ENCODE assay signal across 14 cellular contexts in the genomic region with DNA sequence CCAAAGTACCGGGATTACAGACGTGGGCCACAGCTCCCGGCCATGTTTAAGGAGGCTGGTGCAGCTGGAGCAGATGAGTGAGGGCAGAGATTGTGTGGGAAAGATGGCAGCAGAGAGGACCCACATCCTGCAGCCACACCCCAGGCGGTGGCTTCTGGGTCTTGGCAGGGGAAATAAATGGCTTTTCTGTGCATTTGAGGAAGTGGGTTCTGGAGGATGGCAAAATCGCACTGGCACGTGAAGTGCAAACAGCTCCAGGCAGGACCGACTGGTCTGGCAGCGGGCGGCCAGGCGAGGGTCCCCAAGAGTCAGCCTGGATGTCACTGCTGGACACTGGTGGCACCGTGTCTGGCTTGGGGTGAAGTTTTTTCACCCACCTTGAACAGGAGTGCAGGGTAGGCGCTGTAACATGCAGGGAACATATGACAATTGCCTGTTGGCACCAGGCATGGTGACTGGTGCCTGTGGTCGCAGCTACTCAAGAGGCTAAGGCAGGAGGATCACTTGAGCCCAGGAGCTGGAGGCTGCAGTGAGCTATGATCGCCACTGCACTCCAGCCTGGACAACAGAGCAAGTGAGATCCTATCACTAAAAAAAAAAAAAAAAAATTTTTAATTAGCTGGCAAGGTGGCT. TPM values are rescaled to one million over a fixed set of nuclear protein-coding genes. Genes with fewer than 3 reads are reported as not detected.
DNase-seq lines count a peak whose midpoint lies in the region; ATAC-seq and TF ChIP-seq lines count a peak whose summit lies in the region.
"Had no signal": no experiment of that assay in that cellular context is flagged by ENCODE, and none has a peak within 500 bp of the region (broad histone marks: within the 10 kb centered on the region; RNA-seq: fewer than 3 reads in every experiment).

No MANE protein-coding gene starts in this region.

- no peaks in the 10 kb centered on the region for H3K36me3 ChIP-seq in brain microvascular endothelial cell (replicated peaks)
- H3K36me3 ChIP-seq: sigmoid colon had no signal

- peaks cover 3% of the 10 kb centered on the region for H3K27me3 ChIP-seq in brain microvascular endothelial cell (replicated peaks)
- H3K27me3 ChIP-seq: body of pancreas had no signal

- no peak overlapping the region for H3K4me3 Mint-ChIP-seq in stimulated activated naive CD8-positive, alpha-beta T cell treated with anti-CD3 and anti-CD28 coated beads, Interleukin-15, Interleukin-2, amounts not matched to agents 100 ng/mL and 50 ng/mL, for 24 hours
- H3K4me3 Mint-ChIP-seq in T-cell: peak overlapping the region; percentile 64 to 83 (median 68)
- peak overlapping the region; percentile 69 for H3K4me3 Mint-ChIP-seq in central memory CD8-positive, alpha-beta T cell

- CTCF ChIA-PET in T-cell (lab: Charles Lee): interaction anchor here (0.6 to 2.0 kb wide), 3 partner anchors 56 to 394 kb away, joined by 3 to 6 read pairs (median 5); a partner anchor contains a TSS

- H3K4me1 Mint-ChIP-seq in stimulated activated naive CD8-positive, alpha-beta T cell treated with anti-CD3 and anti-CD28 coated beads, Interleukin-15, Interleukin-2, amounts not matched to agents 100 ng/mL and 50 ng/mL, for 24 hours (ENCODE audit: low read depth): peaks cover 24% of the 10 kb centered on the region
- H3K4me1 Mint-ChIP-seq in T-cell: peaks cover 36 to 55% (median 45%) of the 10 kb centered on the region in 3 donors
- H3K4me1 Mint-ChIP-seq in central memory CD8-positive, alpha-beta T cell: peaks cover 31% of the 10 kb centered on the region

- no peaks in the 10 kb centered on the region for H3K36me3 Mint-ChIP-seq in stimulated activated naive CD8-positive, alpha-beta T cell treated with anti-CD3 and anti-CD28 coated beads, Interleukin-15, Interleukin-2, amounts not matched to agents 100 ng/mL and 50 ng/mL, for 24 hours (ENCODE audit: low read depth)
- H3K36me3 Mint-ChIP-seq in T-cell: no peaks in the 10 kb centered on the region
- H3K36me3 Mint-ChIP-seq in central memory CD8-positive, alpha-beta T cell (ENCODE audit: insufficient read depth): peaks cover 3% of the 10 kb centered on the region

- POLR2A ChIA-PET in T-cell (lab: Charles Lee): no interaction called here

- H3K27me3 Mint-ChIP-seq in stimulated activated naive CD8-positive, alpha-beta T cell treated with anti-CD3 and anti-CD28 coated beads, Interleukin-15, Interleukin-2, amounts not matched to agents 100 ng/mL and 50 ng/mL, for 24 hours: peaks cover 3% of the 10 kb centered on the region
- H3K27me3 Mint-ChIP-seq in T-cell: no peaks in the 10 kb centered on the region
- no peaks in the 10 kb centered on the region for H3K27me3 Mint-ChIP-seq in central memory CD8-positive, alpha-beta T cell

- in situ Hi-C loops in brain microvascular endothelial cell (cut with HindIII; ENCODE audit: low pct_ligation_motif_present, low sequenced_read_pairs): no loop called here

- ATAC-seq in stimulated activated naive CD8-positive, alpha-beta T cell treated with anti-CD3 and anti-CD28 coated beads, Interleukin-15, Interleukin-2, amounts not matched to agents 100 U/mL and 50 U/mL, for 24 hours: no peak
- ATAC-seq in T-cell (replicated peaks in 1 of 4): peak; percentile 83 to 92 (median 90)
- peak; percentile 73 for ATAC-seq in central memory CD8-positive, alpha-beta T cell (replicated peaks; ENCODE audit: extremely low read depth, poor library complexity, severe bottlenecking)
- no peak for ATAC-seq in HG02840 (IDR thresholded peaks at IDR 0.05; ENCODE audit: low FRiP score, unreplicated experiment)
- no peak for ATAC-seq in GM19452 (IDR thresholded peaks at IDR 0.05; ENCODE audit: unreplicated experiment)
- ATAC-seq in GM18519 (IDR thresholded peaks at IDR 0.05; ENCODE audit: low FRiP score, unreplicated experiment): no peak
- ATAC-seq: body of pancreas had no signal

- H3K27ac Mint-ChIP-seq in stimulated activated naive CD8-positive, alpha-beta T cell treated with anti-CD3 and anti-CD28 coated beads, Interleukin-15, Interleukin-2, amounts not matched to agents 100 ng/mL and 50 ng/mL, for 24 hours: peak overlapping the region; percentile 38
- H3K27ac Mint-ChIP-seq in T-cell: peak overlapping the region; percentile 97
- H3K27ac Mint-ChIP-seq in central memory CD8-positive, alpha-beta T cell (ENCODE audit: low read depth): peak overlapping the region; percentile 47

- TF ChIP-seq CTCF in brain microvascular endothelial cell (IDR thresholded peaks at IDR 0.05; ENCODE audit: low read depth, low read length, missing control alignments): no peak

- H3K27ac ChIP-seq in brain microvascular endothelial cell: no peak overlapping the region
- H3K27ac ChIP-seq: body of pancreas, C4-2B, sigmoid colon had no signal

- H3K9me3 Mint-ChIP-seq in stimulated activated naive CD8-positive, alpha-beta T cell treated with anti-CD3 and anti-CD28 coated beads, Interleukin-15, Interleukin-2, amounts not matched to agents 100 ng/mL and 50 ng/mL, for 24 hours: no peaks in the 10 kb centered on the region
- no peaks in the 10 kb centered on the region for H3K9me3 Mint-ChIP-seq in T-cell
- H3K9me3 Mint-ChIP-seq in central memory CD8-positive, alpha-beta T cell: no peaks in the 10 kb centered on the region

- H3K4me3 ChIP-seq in brain microvascular endothelial cell (ENCODE audit: low read depth, low read length): no peak overlapping the region
- H3K4me3 ChIP-seq: body of pancreas, sigmoid colon had no signal

- DNase-seq in stimulated activated naive CD8-positive, alpha-beta T cell treated with anti-CD3 and anti-CD28 coated beads, Interleukin-15, Interleukin-2, amounts not matched to agents 100 U/mL and 50 U/mL, for 24 hours: no peak
- DNase-seq in T-cell: peak in 33 of 34 experiments; percentile 16 to 71 (median 45)
- DNase-seq in central memory CD8-positive, alpha-beta T cell (ENCODE audit: low spot score in 2 of 2): peak in 1 of 2 donors; percentile 23
- no peak for DNase-seq in brain microvascular endothelial cell
- DNase-seq: H7, sigmoid colon had no signal

RNA-seq across cellular contexts. Expression of a gene that starts 8.4 kb away (rescaled TPM):
- total RNA-seq in T-cell: 1 to 10 TPM in 1 of 5 donors, under 1 TPM in 4; 0.12 to 1.2 (median 0.79) TPM
- total RNA-seq: endothelial cell of umbilical vein, SK-MEL-5 had no signal

RNA-seq across cellular contexts. Expression of a gene that starts 17.9 kb away (rescaled TPM):
- total RNA-seq in T-cell: 1 to 10 TPM; 4.3 to 8.9 (median 5.4) TPM
- total RNA-seq: body of pancreas, endothelial cell of umbilical vein, H7, sigmoid colon, SK-MEL-5 had no signal

RNA-seq across cellular contexts. Expression of a gene that starts 44.4 kb away (rescaled TPM):
- 100 to 1,000 TPM; 120 to 224 (median 127) TPM for total RNA-seq in T-cell

RNA-seq across cellular contexts. Expression of a gene that starts 52.1 kb away (rescaled TPM):
- 100 to 1,000 TPM in 3 of 5 donors, 10 to 100 TPM in 2; 63.0 to 129 (median 118) TPM for total RNA-seq in T-cell

RNA-seq across cellular contexts. Expression of a gene that starts 56.3 kb away (rescaled TPM):
- total RNA-seq in T-cell: 1,000 to 10,000 TPM; 3,000 to 4,207 (median 4,048) TPM

Comparison
In these comparisons a context has a peak if more than half of its experiments do, and no peak if none do; other contexts are left out.
1. H3K27ac Mint-ChIP-seq: peak in every context shown above with its lines; median percentile 97 in T-cell; 47 in central memory CD8-positive, alpha-beta T cell; 38 in stimulated activated naive CD8-positive, alpha-beta T cell treated with anti-CD3 and anti-CD28 coated beads, Interleukin-15, Interleukin-2, amounts not matched to agents 100 ng/mL and 50 ng/mL, for 24 hours.
2. ATAC-seq: peak in T-cell (4 of 4) and central memory CD8-positive, alpha-beta T cell (single experiment); none in stimulated activated naive CD8-positive, alpha-beta T cell treated with anti-CD3 and anti-CD28 coated beads, Interleukin-15, Interleukin-2, amounts not matched to agents 100 U/mL and 50 U/mL, for 24 hours (single experiment), HG02840 (single experiment), GM19452 (single experiment) and GM18519 (single experiment).
3. DNase-seq: peak in T-cell (33 of 34); none in stimulated activated naive CD8-positive, alpha-beta T cell treated with anti-CD3 and anti-CD28 coated beads, Interleukin-15, Interleukin-2, amounts not matched to agents 100 U/mL and 50 U/mL, for 24 hours (single experiment) and brain microvascular endothelial cell (single experiment).